In the genomic region with DNA sequence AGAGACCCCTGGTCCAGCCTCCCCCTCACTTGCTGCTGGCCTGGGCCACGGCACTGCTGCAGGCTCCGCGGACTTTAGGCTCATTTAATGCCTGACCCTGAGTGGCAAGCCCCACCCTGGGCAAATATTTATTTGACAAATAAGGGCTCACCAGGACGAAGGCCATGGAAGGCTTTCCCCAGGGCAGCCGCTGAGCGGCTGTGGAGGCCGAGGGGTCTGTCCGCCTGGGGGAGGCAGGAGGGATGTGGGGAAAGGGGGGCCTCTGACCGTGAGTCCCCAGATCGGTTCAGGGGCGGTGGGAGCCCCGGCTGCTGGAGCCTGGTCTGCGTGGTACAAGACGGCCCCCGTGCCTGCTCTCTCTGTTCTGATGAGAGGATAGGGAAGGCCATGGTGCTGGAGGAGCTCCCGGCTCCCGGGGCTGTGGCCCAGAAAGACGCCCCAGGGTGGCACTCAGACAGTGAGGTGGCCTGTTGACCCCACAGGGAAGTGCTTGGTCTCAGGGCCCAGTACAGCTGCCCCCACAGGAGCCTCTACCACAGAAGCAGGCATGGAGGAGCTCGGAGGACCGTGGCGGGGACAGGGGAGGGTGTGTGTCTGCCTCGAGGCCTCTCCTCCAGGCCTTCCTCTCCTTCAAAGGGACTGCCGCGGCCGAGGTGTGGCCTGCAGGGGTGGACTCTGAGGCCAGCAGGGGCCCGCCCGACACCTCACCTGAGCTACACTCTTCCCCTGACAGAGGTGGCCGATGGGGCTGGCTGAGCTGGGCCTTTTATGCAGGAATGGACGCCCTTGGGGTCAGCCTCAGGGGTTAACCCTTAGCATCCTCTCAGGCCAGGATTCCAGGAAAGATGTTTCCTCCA, we compare ENCODE assay signal across 1 cellular context.
TF ChIP-seq lines count a peak whose summit lies in the region.

No MANE protein-coding gene starts in this region.

TF ChIP-seq in HepG2, 621 proteins besides CTCF, POLR2A, EP300 and RAD21 (continues in another document):
- no peak for TF ChIP-seq ZBTB44 (CRISPR knock-in tag; IDR thresholded peaks at IDR 0.05)
- TF ChIP-seq ZNF326 (CRISPR knock-in tag; IDR thresholded peaks at IDR 0.05; ENCODE audit: borderline replicate concordance) = no peak
- TF ChIP-seq NR3C1 (CRISPR knock-in tag; IDR thresholded peaks at IDR 0.05) = no peak
- TF ChIP-seq ZNF749 (CRISPR knock-in tag; IDR thresholded peaks at IDR 0.05; ENCODE audit: borderline replicate concordance) = no peak
- no peak; the same call in 2 of the 3 replicates for TF ChIP-seq MXI1 (IDR thresholded peaks at IDR 0.05; ENCODE audit: borderline replicate concordance, low read depth, low read length)
- no peak for TF ChIP-seq ZNF253 (CRISPR knock-in tag; IDR thresholded peaks at IDR 0.05; ENCODE audit: borderline replicate concordance)
- TF ChIP-seq, protein P1, sequence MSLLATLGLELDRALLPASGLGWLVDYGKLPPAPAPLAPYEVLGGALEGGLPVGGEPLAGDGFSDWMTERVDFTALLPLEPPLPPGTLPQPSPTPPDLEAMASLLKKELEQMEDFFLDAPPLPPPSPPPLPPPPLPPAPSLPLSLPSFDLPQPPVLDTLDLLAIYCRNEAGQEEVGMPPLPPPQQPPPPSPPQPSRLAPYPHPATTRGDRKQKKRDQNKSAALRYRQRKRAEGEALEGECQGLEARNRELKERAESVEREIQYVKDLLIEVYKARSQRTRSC (CRISPR knock-in tag; IDR thresholded peaks at IDR 0.05; ENCODE audit: low read depth) = no peak
- TF ChIP-seq MEIS2 (CRISPR knock-in tag; IDR thresholded peaks at IDR 0.05) = peak; percentile 65; the same call in 1 of the 2 replicates
- TF ChIP-seq, protein P2, sequence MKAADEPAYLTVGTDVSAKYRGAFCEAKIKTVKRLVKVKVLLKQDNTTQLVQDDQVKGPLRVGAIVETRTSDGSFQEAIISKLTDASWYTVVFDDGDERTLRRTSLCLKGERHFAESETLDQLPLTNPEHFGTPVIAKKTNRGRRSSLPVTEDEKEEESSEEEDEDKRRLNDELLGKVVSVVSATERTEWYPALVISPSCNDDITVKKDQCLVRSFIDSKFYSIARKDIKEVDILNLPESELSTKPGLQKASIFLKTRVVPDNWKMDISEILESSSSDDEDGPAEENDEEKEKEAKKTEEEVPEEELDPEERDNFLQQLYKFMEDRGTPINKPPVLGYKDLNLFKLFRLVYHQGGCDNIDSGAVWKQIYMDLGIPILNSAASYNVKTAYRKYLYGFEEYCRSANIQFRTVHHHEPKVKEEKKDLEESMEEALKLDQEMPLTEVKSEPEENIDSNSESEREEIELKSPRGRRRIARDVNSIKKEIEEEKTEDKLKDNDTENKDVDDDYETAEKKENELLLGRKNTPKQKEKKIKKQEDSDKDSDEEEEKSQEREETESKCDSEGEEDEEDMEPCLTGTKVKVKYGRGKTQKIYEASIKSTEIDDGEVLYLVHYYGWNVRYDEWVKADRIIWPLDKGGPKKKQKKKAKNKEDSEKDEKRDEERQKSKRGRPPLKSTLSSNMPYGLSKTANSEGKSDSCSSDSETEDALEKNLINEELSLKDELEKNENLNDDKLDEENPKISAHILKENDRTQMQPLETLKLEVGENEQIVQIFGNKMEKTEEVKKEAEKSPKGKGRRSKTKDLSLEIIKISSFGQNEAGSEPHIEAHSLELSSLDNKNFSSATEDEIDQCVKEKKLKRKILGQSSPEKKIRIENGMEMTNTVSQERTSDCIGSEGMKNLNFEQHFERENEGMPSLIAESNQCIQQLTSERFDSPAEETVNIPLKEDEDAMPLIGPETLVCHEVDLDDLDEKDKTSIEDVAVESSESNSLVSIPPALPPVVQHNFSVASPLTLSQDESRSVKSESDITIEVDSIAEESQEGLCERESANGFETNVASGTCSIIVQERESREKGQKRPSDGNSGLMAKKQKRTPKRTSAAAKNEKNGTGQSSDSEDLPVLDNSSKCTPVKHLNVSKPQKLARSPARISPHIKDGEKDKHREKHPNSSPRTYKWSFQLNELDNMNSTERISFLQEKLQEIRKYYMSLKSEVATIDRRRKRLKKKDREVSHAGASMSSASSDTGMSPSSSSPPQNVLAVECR (CRISPR knock-in tag; IDR thresholded peaks at IDR 0.05; ENCODE audit: borderline replicate concordance) = peak; percentile 34; the same call in 1 of the 2 replicates
- no peak for TF ChIP-seq MIER2 (CRISPR knock-in tag; IDR thresholded peaks at IDR 0.05)
- TF ChIP-seq ZNF484 (CRISPR knock-in tag; IDR thresholded peaks at IDR 0.05; ENCODE audit: borderline replicate concordance, low read depth) = no peak
- no peak for TF ChIP-seq ZFP41 (CRISPR knock-in tag; IDR thresholded peaks at IDR 0.05; ENCODE audit: borderline replicate concordance)
- TF ChIP-seq SNAPC2 (CRISPR knock-in tag; IDR thresholded peaks at IDR 0.05) = no peak
- TF ChIP-seq ZNF17 (CRISPR knock-in tag; IDR thresholded peaks at IDR 0.05) = no peak
- no peak for TF ChIP-seq SNRNP70 (IDR thresholded peaks at IDR 0.05; ENCODE audit: low read depth, low read length)
- TF ChIP-seq, protein P3, sequence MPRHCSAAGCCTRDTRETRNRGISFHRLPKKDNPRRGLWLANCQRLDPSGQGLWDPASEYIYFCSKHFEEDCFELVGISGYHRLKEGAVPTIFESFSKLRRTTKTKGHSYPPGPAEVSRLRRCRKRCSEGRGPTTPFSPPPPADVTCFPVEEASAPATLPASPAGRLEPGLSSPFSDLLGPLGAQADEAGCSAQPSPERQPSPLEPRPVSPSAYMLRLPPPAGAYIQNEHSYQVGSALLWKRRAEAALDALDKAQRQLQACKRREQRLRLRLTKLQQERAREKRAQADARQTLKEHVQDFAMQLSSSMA (CRISPR knock-in tag; IDR thresholded peaks at IDR 0.05) = no peak
- TF ChIP-seq ZNF558 (CRISPR knock-in tag; IDR thresholded peaks at IDR 0.05; ENCODE audit: borderline replicate concordance) = no peak
- TF ChIP-seq DNMT1 (CRISPR knock-in tag; IDR thresholded peaks at IDR 0.05) = no peak
- TF ChIP-seq FOXP1 (IDR thresholded peaks at IDR 0.05) = no peak
- TF ChIP-seq FOXP1 (CRISPR knock-in tag; IDR thresholded peaks at IDR 0.05) = peak; percentile 79
- TF ChIP-seq ZFP36L1 (CRISPR knock-in tag; IDR thresholded peaks at IDR 0.05) = 0 out of 2 replicates have a peak, but pooled peaks have one; percentile 54
- TF ChIP-seq ZNF331 (CRISPR knock-in tag; IDR thresholded peaks at IDR 0.05) = peak; percentile 43
- TF ChIP-seq TEAD3 (CRISPR knock-in tag; optimal IDR thresholded peaks at IDR 0.05; ENCODE audit: borderline replicate concordance) = peak; percentile 70
- TF ChIP-seq NR2C2 (CRISPR knock-in tag; IDR thresholded peaks at IDR 0.05; ENCODE audit: borderline replicate concordance) = peak; percentile 65; the same call in 1 of the 2 replicates
- no peak for TF ChIP-seq ATF3 (CRISPR knock-in tag; IDR thresholded peaks at IDR 0.05)
- no peak for TF ChIP-seq RFXANK (CRISPR knock-in tag; IDR thresholded peaks at IDR 0.05)
- TF ChIP-seq ELF1 (CRISPR knock-in tag; IDR thresholded peaks at IDR 0.05) = no peak
- TF ChIP-seq ZKSCAN5 (CRISPR knock-in tag; IDR thresholded peaks at IDR 0.05) = no peak
- no peak for TF ChIP-seq USF2 (IDR thresholded peaks at IDR 0.05; ENCODE audit: low read depth, low read length)
- TF ChIP-seq USF2 (CRISPR knock-in tag; IDR thresholded peaks at IDR 0.05; ENCODE audit: borderline replicate concordance) = no peak
- peak; percentile 93 for TF ChIP-seq TCF7 (IDR thresholded peaks at IDR 0.05; ENCODE audit: low read depth)
- no peak for TF ChIP-seq NFE2 (CRISPR knock-in tag; IDR thresholded peaks at IDR 0.05)
- no peak for TF ChIP-seq ATF6 (CRISPR knock-in tag; conservative IDR thresholded peaks at IDR 0.05)
- TF ChIP-seq ZNF724P (CRISPR knock-in tag; IDR thresholded peaks at IDR 0.05; ENCODE audit: borderline replicate concordance) = peak; percentile 23; the same call in 1 of the 2 replicates
- TF ChIP-seq ZNF781 (CRISPR knock-in tag; IDR thresholded peaks at IDR 0.05; ENCODE audit: borderline replicate concordance, not compliant biosample characterization) = peak; percentile 20
- peak; percentile 99 for TF ChIP-seq TBX2 (CRISPR knock-in tag; IDR thresholded peaks at IDR 0.05; ENCODE audit: borderline replicate concordance)
- TF ChIP-seq KDM3A (CRISPR knock-in tag; IDR thresholded peaks at IDR 0.05; ENCODE audit: low read depth) = no peak
- TF ChIP-seq PRMT3 (CRISPR knock-in tag; IDR thresholded peaks at IDR 0.05; ENCODE audit: borderline replicate concordance, low read depth) = peak; percentile 63; the same call in 1 of the 2 replicates
- TF ChIP-seq RNF219 (CRISPR knock-in tag; IDR thresholded peaks at IDR 0.05) = no peak
- peak; percentile 26; the same call in 1 of the 2 replicates for TF ChIP-seq TARDBP (CRISPR knock-in tag; IDR thresholded peaks at IDR 0.05)
- TF ChIP-seq THAP9 (CRISPR knock-in tag; IDR thresholded peaks at IDR 0.05; ENCODE audit: borderline replicate concordance) = peak; percentile 74; the same call in 1 of the 2 replicates
- TF ChIP-seq ISL2 (CRISPR knock-in tag; IDR thresholded peaks at IDR 0.05) = peak; percentile 68
- no peak for TF ChIP-seq ZNF720 (CRISPR knock-in tag; IDR thresholded peaks at IDR 0.05)
- TF ChIP-seq KDM5B (CRISPR knock-in tag; IDR thresholded peaks at IDR 0.05; ENCODE audit: borderline replicate concordance) = peak; percentile 87
- TF ChIP-seq HDAC6 (IDR thresholded peaks at IDR 0.05; ENCODE audit: low read depth, low read length) = no peak
